Comparison of ENCODE assay signal across 8 cellular contexts in genomic region chr9:37422289-37423104, GRCh38. TPM values are rescaled to one million over a fixed set of nuclear protein-coding genes. Genes with fewer than 3 reads are reported as not detected.
DNase-seq lines count a peak whose midpoint lies in the region; ATAC-seq lines count a peak whose summit lies in the region.

GRHPR (plus strand) TSS chr9:37422696; CDS start chr9:37422751, 55 bp downstream.

- peaks cover 42% of the 10 kb centered on the region for H3K36me3 ChIP-seq in NT2/D1 (ENCODE audit: insufficient read depth, insufficient read length, low read length)

- peak; percentile 64 for ATAC-seq in GM19468 (IDR thresholded peaks at IDR 0.05; ENCODE audit: extremely low read depth, unreplicated experiment)

- no peaks in the 10 kb centered on the region for H3K9me3 ChIP-seq in NT2/D1 (ENCODE audit: insufficient read depth, low read length)

- peak within 1 kb of the TSS; percentile 98 for H3K9ac ChIP-seq in NT2/D1 (ENCODE audit: insufficient read length, low read depth)

- peak within 1 kb of the TSS; percentile 72 for H3K4me3 ChIP-seq in NT2/D1 (ENCODE audit: insufficient read length, low read depth)

- in situ Hi-C loops in endometrial microvascular endothelial cells (cut with HindIII; ENCODE audit: inconsistent ontology term, low pct_unique_long_range_greater_than_20kb, low sequenced_read_pairs), result no loop called here

- H3K27me3 ChIP-seq in NT2/D1 (ENCODE audit: insufficient read depth, insufficient read length), result no peaks in the 10 kb centered on the region

- peaks cover 15% of the 10 kb centered on the region for H3K4me1 ChIP-seq in NT2/D1 (ENCODE audit: insufficient read depth, insufficient read length)

- peak; percentile 81 for DNase-seq in COLO829 (ENCODE audit: low spot score)
- DNase-seq in HS-27A (ENCODE audit: low read depth), result peak; percentile 60
- no peak for DNase-seq in NT2/D1 (ENCODE audit: low read depth, low spot score)
- peak; percentile 56 for DNase-seq in activated CD8-positive, alpha-beta memory T cell treated with anti-CD3 and anti-CD28 coated beads, Interleukin-2, amount 50 U/mL, for 1 hour (ENCODE audit: extremely low read depth)
- peak; percentile 93 for DNase-seq in midbrain (lab: John Stamatoyannopoulos, UW)
- DNase-seq in stimulated activated CD8-positive, alpha-beta memory T cell treated with anti-CD3 and anti-CD28 coated beads, Interleukin-2, amount 100 ng/mL, for 48 hours (ENCODE audit: low read depth in 2 of 2), result peak; percentile 88 to 90

RNA-seq across cellular contexts. Expression of gene GRHPR, which starts in this region (rescaled TPM):
- total RNA-seq in endometrial microvascular endothelial cells (ENCODE audit: inconsistent ontology term), result 208 TPM
